Comparison of ENCODE assay signal across 1 cellular context in the genomic region with DNA sequence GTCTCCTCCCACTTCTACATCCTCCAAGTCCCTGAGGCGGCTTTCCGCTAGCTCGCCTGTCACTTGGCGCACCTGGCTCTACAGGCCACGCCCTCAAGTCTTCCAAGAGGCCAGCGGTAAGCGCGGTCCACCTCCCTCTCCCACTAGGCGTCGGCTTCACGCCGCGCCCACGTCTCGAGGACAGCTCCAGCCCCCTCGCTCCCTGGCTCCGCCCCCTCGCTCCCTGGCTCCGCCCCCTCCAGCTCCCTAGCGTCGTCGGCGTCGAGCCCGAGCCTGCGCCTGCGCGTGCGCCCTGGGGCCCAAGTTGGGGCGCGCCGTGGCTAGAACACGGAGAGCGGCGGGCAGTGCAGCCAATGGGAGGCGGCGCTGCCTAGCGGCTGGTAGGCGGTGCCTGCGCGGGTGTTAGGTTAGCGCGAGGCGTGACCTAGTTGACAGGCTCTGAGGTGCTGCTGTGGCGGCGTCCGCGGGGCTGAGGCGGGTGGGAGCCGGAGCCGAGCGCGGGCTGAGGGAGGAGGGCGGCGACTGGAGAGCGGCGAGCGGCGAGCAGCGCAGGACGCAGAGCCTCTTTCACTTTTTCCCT.
TF ChIP-seq lines count a peak whose summit lies in the region.

MACROD2 (plus strand) TSS at position 431 of the 580 bp plus-strand sequence.

TF ChIP-seq in IMR-90, 13 proteins besides CTCF, POLR2A, EP300 and RAD21 (continued from another document):
- TF ChIP-seq USF2 (IDR thresholded peaks at IDR 0.05; ENCODE audit: low read depth, low read length) (no peak), ELK1 (IDR thresholded peaks at IDR 0.05; ENCODE audit: borderline replicate concordance, low read depth, low read length) (no peak), FOS (IDR thresholded peaks at IDR 0.05; ENCODE audit: low read depth, low read length) (no peak), MAFK (IDR thresholded peaks at IDR 0.05; ENCODE audit: low read depth, low read length) (no peak), RCOR1 (IDR thresholded peaks at IDR 0.05; ENCODE audit: insufficient replicate concordance, low read length) (no peak), CEBPB (IDR thresholded peaks at IDR 0.05; ENCODE audit: low read depth, low read length) (no peak)
TF ChIP-seq in IMR-90: peak in this region for 0.
